Comparison of ENCODE assay signal across 11 cellular contexts in genomic region chr1:12162459-12163137, GRCh38. TPM values are rescaled to one million over a fixed set of nuclear protein-coding genes. Genes with fewer than 3 reads are reported as not detected.
DNase-seq lines count a peak whose midpoint lies in the region; ATAC-seq, FAIRE-seq and TF ChIP-seq lines count a peak whose summit lies in the region.
"Had no signal": no experiment of that assay in that cellular context is flagged by ENCODE, and none has a peak within 500 bp of the region (broad histone marks: within the 10 kb centered on the region; RNA-seq: fewer than 3 reads in every experiment).

No MANE protein-coding gene starts in this region.

- H3K9ac ChIP-seq in liver (ENCODE audit: low read depth in 1 of 2, low read length in 2 of 2) (no peak overlapping the region), HepG2 (ENCODE audit: insufficient read depth, low read depth, low read length) (no peak overlapping the region), smooth muscle cell (ENCODE audit: low read depth) (no peak overlapping the region)

- ATAC-seq in HepG2 (no peak), natural killer cell (no peak), HG03175 (IDR thresholded peaks at IDR 0.05; ENCODE audit: unreplicated experiment) (no peak)
- no peak for ATAC-seq in activated naive CD8-positive, alpha-beta T cell treated with anti-CD3 and anti-CD28 coated beads, Interleukin-2, amount 10 ng/mL, durations not matched to agents 7 days and 5 days (ENCODE audit: low read depth)

- peaks cover 4 to 21% (median 13%) of the 10 kb centered on the region in 4 donors for H3K4me1 ChIP-seq in liver (ENCODE audit: control insufficient read depth in 4 of 4, insufficient read depth in 4 of 4, low read length in 3 of 4)
- H3K4me1 ChIP-seq in HepG2 (ENCODE audit: insufficient read depth, low read length), result peaks cover 20% of the 10 kb centered on the region
- peaks cover 21% of the 10 kb centered on the region for H3K4me1 ChIP-seq in smooth muscle cell (ENCODE audit: low read depth)

- H2AFZ ChIP-seq in HepG2 (ENCODE audit: low read length) (no peak overlapping the region), smooth muscle cell (ENCODE audit: low read depth) (no peak overlapping the region)

- H3K27ac Mint-ChIP-seq in activated naive CD8-positive, alpha-beta T cell treated with anti-CD3 and anti-CD28 coated beads, Interleukin-2, amount 10 ng/mL, durations not matched to agents 7 days and 5 days, result peak overlapping the region; percentile 98
- H3K27ac Mint-ChIP-seq in natural killer cell, result peak overlapping the region; percentile 93 to 97

- no peaks in the 10 kb centered on the region for H3K36me3 ChIP-seq in liver (ENCODE audit: control insufficient read depth in 4 of 4, insufficient read depth in 3 of 4, low read depth in 1 of 4, low read length in 3 of 4)
- H3K36me3 ChIP-seq in HepG2 (replicated peaks in 1 of 2; ENCODE audit: control insufficient read depth in 1 of 2, insufficient read depth in 2 of 2, low read length in 2 of 2), result no peaks in the 10 kb centered on the region
- no peaks in the 10 kb centered on the region for H3K36me3 ChIP-seq in smooth muscle cell (ENCODE audit: low read depth)

- H3K27me3 Mint-ChIP-seq in activated naive CD8-positive, alpha-beta T cell treated with anti-CD3 and anti-CD28 coated beads, Interleukin-2, amount 10 ng/mL, durations not matched to agents 7 days and 5 days, result no peaks in the 10 kb centered on the region
- H3K27me3 Mint-ChIP-seq in natural killer cell (ENCODE audit: low read depth in 2 of 2), result no peaks in the 10 kb centered on the region

- H3K4me3 Mint-ChIP-seq in activated naive CD8-positive, alpha-beta T cell treated with anti-CD3 and anti-CD28 coated beads, Interleukin-2, amount 10 ng/mL, durations not matched to agents 7 days and 5 days, result peak overlapping the region; percentile 74
- peak overlapping the region; percentile 70 for H3K4me3 Mint-ChIP-seq in natural killer cell
- H3K4me3 Mint-ChIP-seq: HFFc6 had no signal

- no peaks in the 10 kb centered on the region for H4K20me1 ChIP-seq in HepG2 (ENCODE audit: insufficient read depth, low read length)
- no peaks in the 10 kb centered on the region for H4K20me1 ChIP-seq in smooth muscle cell (ENCODE audit: low read depth)

- WGBS in liver, result 93% methylated on average over 11 of the region's 11 CpGs
- WGBS in HepG2 (ENCODE audit: low lambda C conversion rate), result 49% methylated on average over 4 of the region's 11 CpGs
- over 99% methylated on average over 11 of the region's 11 CpGs for WGBS in smooth muscle cell (ENCODE audit: low lambda C conversion rate)

- H3K27ac ChIP-seq in liver (ENCODE audit: low read depth in 1 of 2, low read length in 2 of 2) (peak overlapping the region; percentile 24 to 37), HepG2 (ENCODE audit: extremely low read length, insufficient read depth, low read length) (no peak overlapping the region), smooth muscle cell (ENCODE audit: low read depth) (no peak overlapping the region)
- H3K27ac ChIP-seq: SK-N-MC had no signal

- H3K36me3 Mint-ChIP-seq in activated naive CD8-positive, alpha-beta T cell treated with anti-CD3 and anti-CD28 coated beads, Interleukin-2, amount 10 ng/mL, durations not matched to agents 7 days and 5 days, result peaks cover 3% of the 10 kb centered on the region
- peaks cover 3% of the 10 kb centered on the region for H3K36me3 Mint-ChIP-seq in natural killer cell

- in situ Hi-C loops in HepG2 (cut with HindIII; ENCODE audit: extremely low pct_ligation_motif_present, low pct_unique_long_range_greater_than_20kb), result no loop called here

- no peak for TF ChIP-seq EP300 in HepG2 (IDR thresholded peaks at IDR 0.05; ENCODE audit: low read depth in 2 of 2, low read length in 2 of 2)
- no peak for TF ChIP-seq EP300 in HepG2 (CRISPR knock-in tag; IDR thresholded peaks at IDR 0.05; ENCODE audit: borderline replicate concordance)

- H3K9me3 Mint-ChIP-seq in activated naive CD8-positive, alpha-beta T cell treated with anti-CD3 and anti-CD28 coated beads, Interleukin-2, amount 10 ng/mL, durations not matched to agents 7 days and 5 days, result no peaks in the 10 kb centered on the region
- H3K9me3 Mint-ChIP-seq in natural killer cell, result no peaks in the 10 kb centered on the region
- H3K9me3 Mint-ChIP-seq: HFFc6 had no signal

- peaks cover 66% of the 10 kb centered on the region for H3K4me1 Mint-ChIP-seq in activated naive CD8-positive, alpha-beta T cell treated with anti-CD3 and anti-CD28 coated beads, Interleukin-2, amount 10 ng/mL, durations not matched to agents 7 days and 5 days
- H3K4me1 Mint-ChIP-seq in natural killer cell, result peaks cover 55 to 65% of the 10 kb centered on the region in 2 donors

- TF ChIP-seq CTCF in liver (IDR thresholded peaks at IDR 0.05; ENCODE audit: low read depth, low read length, missing input control), result no peak
- TF ChIP-seq CTCF in HepG2 (CRISPR knock-in tag; IDR thresholded peaks at IDR 0.05), result no peak
- no peak for TF ChIP-seq CTCF in natural killer cell (IDR thresholded peaks at IDR 0.05)
- TF ChIP-seq CTCF in smooth muscle cell (IDR thresholded peaks at IDR 0.05; ENCODE audit: borderline replicate concordance, insufficient read depth, poor library complexity, severe bottlenecking), result no peak

- no peaks in the 10 kb centered on the region for H3K79me2 ChIP-seq in HepG2 (ENCODE audit: insufficient read depth, low read length)
- no peaks in the 10 kb centered on the region for H3K79me2 ChIP-seq in smooth muscle cell (ENCODE audit: low read depth)

- no peaks in the 10 kb centered on the region for H3K27me3 ChIP-seq in liver (ENCODE audit: control insufficient read depth in 4 of 4, insufficient read depth in 4 of 4, low read length in 3 of 4)
- H3K27me3 ChIP-seq in HepG2 (ENCODE audit: control insufficient read depth in 1 of 2, insufficient read depth in 2 of 2, low read length in 2 of 2), result peaks cover 0 to 9% of the 10 kb centered on the region in 2 experiments; a peak in 2 of 5 replicates
- no peaks in the 10 kb centered on the region for H3K27me3 ChIP-seq in smooth muscle cell (ENCODE audit: low read depth)

- H3K4me2 ChIP-seq in HepG2 (ENCODE audit: low read depth, low read length) (no peak overlapping the region), smooth muscle cell (no peak overlapping the region)

- BruUV-seq in HepG2 (replicated peaks; lab: Mats Ljungman, UMichigan), result no TSS peak

- no peak for FAIRE-seq in HepG2 (lab: Jason Lieb, UNC)
- no peak for FAIRE-seq in frontal cortex (lab: Jason Lieb, UNC)

- TF ChIP-seq POLR2A in HepG2 (IDR thresholded peaks at IDR 0.05; ENCODE audit: insufficient read depth in 1 of 2, low read depth in 2 of 2, low read length in 2 of 2), result no peak

- POLR2A ChIA-PET in HepG2 (lab: Yijun Ruan, JAX), result no interaction called here
- POLR2A ChIA-PET in activated naive CD8-positive, alpha-beta T cell treated with anti-CD3 and anti-CD28 coated beads, Interleukin-2, amount 10 ng/mL, durations not matched to agents 7 days and 5 days (lab: Charles Lee), result interaction anchor here (1.0 to 4.9 kb wide), 8 partner anchors 9 to 255 kb away, joined by 3 to 108 read pairs (median 10); no protein-coding TSS in a partner anchor

- no peaks in the 10 kb centered on the region for H3K9me3 ChIP-seq in liver (ENCODE audit: control insufficient read depth in 4 of 4, low read length in 3 of 4)
- H3K9me3 ChIP-seq in HepG2 (ENCODE audit: low read length), result no peaks in the 10 kb centered on the region
- H3K9me3 ChIP-seq in smooth muscle cell (replicated peaks; ENCODE audit: low read depth), result no peaks in the 10 kb centered on the region

- TF ChIP-seq RAD21 in liver (IDR thresholded peaks at IDR 0.05) (no peak), HepG2 (CRISPR knock-in tag; IDR thresholded peaks at IDR 0.05) (no peak)

- no peak overlapping the region for H3K4me3 ChIP-seq in liver (ENCODE audit: low read depth in 1 of 3, low read length in 3 of 3)
- no peak overlapping the region for H3K4me3 ChIP-seq in HepG2 (replicated peaks in 1 of 3; ENCODE audit: insufficient read depth in 1 of 3, low read depth in 2 of 3, low read length in 3 of 3)
- H3K4me3 ChIP-seq in smooth muscle cell, result no peak overlapping the region
- H3K4me3 ChIP-seq: SK-N-MC had no signal

- no peak for DNase-seq in HepG2 (ENCODE audit: low spot score)
- no peak for DNase-seq in activated naive CD8-positive, alpha-beta T cell treated with anti-CD3 and anti-CD28 coated beads, Interleukin-2, amount 10 ng/mL, durations not matched to agents 7 days and 5 days
- DNase-seq in natural killer cell, result no peak
- DNase-seq in LoVo (ENCODE audit: low spot score), result no peak
- no peak for DNase-seq in frontal cortex (ENCODE audit: low spot score in 2 of 2)
- no peak for DNase-seq in smooth muscle cell (lab: John Stamatoyannopoulos, UW; ENCODE audit: unreplicated experiment)
- DNase-seq: cerebellar nuclear complex had no signal

- CTCF ChIA-PET in HepG2 (lab: Yijun Ruan, JAX; ENCODE audit: low intra/inter-chr PET ratio, low total read pairs), result no interaction called here

- intact Hi-C loops in HepG2 (cut with micrococcal nuclease; ENCODE audit: unreplicated experiment), result no loop called here
- intact Hi-C loops in natural killer cell (cut with micrococcal nuclease), result loop anchor here (1.0 to 5.0 kb wide), 2 partner anchors 11 to 40 kb away; no protein-coding TSS in a partner anchor

- H3F3A ChIP-seq in smooth muscle cell (ENCODE audit: low read depth), result no peaks in the 10 kb centered on the region

RNA-seq across cellular contexts. Expression of gene TNFRSF1B, which starts 4.2 kb away (rescaled TPM):
- 10 to 100 TPM; 16.0 to 16.9 TPM for total RNA-seq in liver
- polyA plus RNA-seq in liver, result 10 to 100 TPM in 1 of 2 donors, 1 to 10 TPM in 1; 7.2 to 19.6 TPM
- total RNA-seq in HepG2 (2016; rRNA removed; fragmentation: Illumina TruSeq; extraction: Trizol), result 0.04 TPM in 1 of 2 replicates, not detected in the other
- not detected in 2 replicates for total RNA-seq in HepG2 (2016; cell fraction: cytosol; rRNA removed; fragmentation: Illumina TruSeq; extraction: Trizol; ENCODE audit: low read depth)
- not detected in 2 replicates for total RNA-seq in HepG2 (2016; cell fraction: insoluble cytoplasmic fraction; rRNA removed; fragmentation: Illumina TruSeq; extraction: Trizol)
- not detected in 2 replicates for total RNA-seq in HepG2 (2016; cell fraction: membrane; rRNA removed; fragmentation: Illumina TruSeq; extraction: Trizol)
- not detected in 2 replicates for total RNA-seq in HepG2 (2016; cell fraction: nucleus; rRNA removed; fragmentation: Illumina TruSeq; extraction: Trizol)
- polyA plus RNA-seq in HepG2 (2011; rRNA removed), result 0.11 and 0.29 TPM in 2 replicates
- 0.05 and 0.07 TPM in 2 replicates for polyA plus RNA-seq in HepG2 (2011; cell fraction: cytosol; rRNA removed)
- polyA plus RNA-seq in HepG2 (2011; cell fraction: nucleus; rRNA removed), result 0.05 TPM in 2 replicates
- polyA plus RNA-seq in HepG2 (2012), result not detected in 2 replicates
- polyA plus RNA-seq in HepG2 (2016; cell fraction: cytosol; fragmentation: Illumina TruSeq; extraction: Trizol; ENCODE audit: low read depth), result not detected in 2 replicates
- not detected in 2 replicates for polyA plus RNA-seq in HepG2 (2016; cell fraction: insoluble cytoplasmic fraction; fragmentation: Illumina TruSeq; extraction: Trizol; ENCODE audit: low read depth)
- polyA plus RNA-seq in HepG2 (2016; cell fraction: membrane; fragmentation: Illumina TruSeq; extraction: Trizol; ENCODE audit: low read depth), result not detected in 2 replicates
- polyA plus RNA-seq in HepG2 (2016; cell fraction: nucleus; fragmentation: Illumina TruSeq; extraction: Trizol; ENCODE audit: insufficient read depth, low read depth), result not detected in 2 replicates
- polyA minus RNA-seq in HepG2 (2011; rRNA and poly(A)+ RNA removed; ENCODE audit: low replicate concordance), result 0.14 and 1.1 TPM in 2 replicates
- polyA minus RNA-seq in HepG2 (2011; cell fraction: cytosol; rRNA and poly(A)+ RNA removed), result not detected in 2 replicates
- 0.90 TPM in 1 of 2 replicates, not detected in the other for polyA minus RNA-seq in HepG2 (2011; cell fraction: nucleus; rRNA and poly(A)+ RNA removed)
- 100 to 1,000 TPM; 215 to 246 TPM for total RNA-seq in activated naive CD8-positive, alpha-beta T cell treated with anti-CD3 and anti-CD28 coated beads, Interleukin-2, amount 10 ng/mL, durations not matched to agents 7 days and 5 days
- 100 to 1,000 TPM; 152 to 173 (median 172) TPM for total RNA-seq in natural killer cell
- 2.0 TPM for total RNA-seq in frontal cortex
- 6.9 and 9.0 TPM in 2 replicates for total RNA-seq in smooth muscle cell
- polyA plus RNA-seq in smooth muscle cell, result 14.8 and 20.3 TPM in 2 replicates

Comparison
In these comparisons a context has a peak if more than half of its experiments do, and no peak if none do; other contexts are left out.
1. H3K27ac ChIP-seq: peak in liver (2 of 2); none in HepG2 (single experiment) and smooth muscle cell (single experiment).
2. RNA of gene TNFRSF1B, which starts 4.2 kb away (total RNA-seq): 215 to 246 TPM in activated naive CD8-positive, alpha-beta T cell treated with anti-CD3 and anti-CD28 coated beads, Interleukin-2, amount 10 ng/mL, durations not matched to agents 7 days and 5 days and 152 to 173 TPM in natural killer cell; 16.0 to 16.9 TPM in liver, 6.9 to 9.0 TPM in smooth muscle cell, 2.0 TPM in frontal cortex (single experiment) and 0.04 TPM in HepG2; every median in the first group is over 4 times any median in the second.